ENCODE assay signal across 13 cellular contexts in the genomic region with DNA sequence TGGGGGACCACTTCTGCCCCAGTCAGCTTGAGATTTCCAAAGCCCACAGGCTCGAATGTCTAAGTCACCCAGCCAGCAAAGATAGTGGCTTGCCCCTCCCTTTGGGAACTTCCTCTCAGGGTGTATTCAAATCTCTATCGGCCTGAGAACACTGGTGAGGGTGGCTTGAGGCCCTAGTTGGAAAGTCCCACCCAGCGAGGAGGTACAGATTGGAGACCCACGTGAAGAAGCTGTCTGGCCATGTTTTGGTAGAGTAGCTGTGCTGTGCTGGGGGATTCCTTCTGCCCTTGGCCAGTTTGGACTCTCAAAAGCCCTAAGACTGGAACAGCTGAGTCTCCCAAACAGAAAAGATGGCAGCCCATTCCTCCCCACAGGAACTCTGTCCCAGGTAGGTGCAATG.
DNase-seq lines count a peak whose midpoint lies in the region; ATAC-seq and TF ChIP-seq lines count a peak whose summit lies in the region.
"Had no signal": no experiment of that assay in that cellular context is flagged by ENCODE, and none has a peak within 500 bp of the region (broad histone marks: within the 10 kb centered on the region; RNA-seq: fewer than 3 reads in every experiment).

No MANE protein-coding gene starts in this region.

- H3K36me3 ChIP-seq in heart right ventricle = no peaks in the 10 kb centered on the region

- H3K4me3 ChIP-seq in heart right ventricle = no peak overlapping the region

- DNase-seq in NCI-H2081 treated with DMSO at 0.1 percent for 48 hours (lab: John Stamatoyannopoulos, UW) = no peak
- no peak for DNase-seq in heart right ventricle
- no peak for DNase-seq in HT-29 (ENCODE audit: low spot score)
- no peak for DNase-seq in NCI-H2107 (lab: John Stamatoyannopoulos, UW)
- DNase-seq: activated CD4-positive, CD25-positive, alpha-beta regulatory T cell; activated effector memory CD4-positive, alpha-beta T cell treated with anti-CD3 and anti-CD28 coated beads, Interleukin-2, amount 50 U/mL, for 16 hours; GDM1; NCI-H1417 treated with DMSO at 0.1 percent for 48 hours; stimulated activated naive CD8-positive, alpha-beta T cell treated with anti-CD3 and anti-CD28 coated beads, Interleukin-15, amount 100 ng/mL, for 72 hours had no signal

- H3K9me3 ChIP-seq in heart right ventricle = peaks cover 0 to 41% (median 11%) of the 10 kb centered on the region in 11 donors

- TF ChIP-seq CTCF in heart right ventricle (IDR thresholded peaks at IDR 0.05) = no peak

- intact Hi-C loops in heart right ventricle (cut with DNase I) = no loop called here

- H3K4me1 ChIP-seq in heart right ventricle = no peaks in the 10 kb centered on the region

- no peaks in the 10 kb centered on the region for H3K27me3 ChIP-seq in heart right ventricle

- ATAC-seq in GM18498 (IDR thresholded peaks at IDR 0.05; ENCODE audit: unreplicated experiment) (peak; percentile 96), GM19467 (IDR thresholded peaks at IDR 0.05; ENCODE audit: unreplicated experiment) (peak; percentile 87), HG02938 (IDR thresholded peaks at IDR 0.05; ENCODE audit: unreplicated experiment) (peak; percentile 96), HG03571 (IDR thresholded peaks at IDR 0.05; ENCODE audit: unreplicated experiment) (peak; percentile 92), heart right ventricle (no peak)
- ATAC-seq: stimulated activated naive CD8-positive, alpha-beta T cell treated with anti-CD3 and anti-CD28 coated beads, Interleukin-15, amount 100 ng/mL, for 72 hours had no signal

- 54 to 73% methylated on average over 4 of the region's 4 CpGs for WGBS in heart right ventricle, 2 donors

- no peak overlapping the region for H3K27ac ChIP-seq in heart right ventricle

Comparison
In these comparisons a context has a peak if more than half of its experiments do, and no peak if none do; other contexts are left out.
1. ATAC-seq: peak in GM18498 (single experiment), GM19467 (single experiment), HG02938 (single experiment) and HG03571 (single experiment); none in heart right ventricle (0 of 8).